In genomic region chr20:760751-761417, GRCh38 we compare ENCODE assay signal across 8 cellular contexts. TPM values are rescaled to one million over a fixed set of nuclear protein-coding genes. Genes with fewer than 3 reads are reported as not detected.
A peak's percentile ranks its signal among the peaks of the same experiment; 100 is the strongest.
DNase-seq lines count a peak whose midpoint lies in the region; ATAC-seq and TF ChIP-seq lines count a peak whose summit lies in the region.

No MANE protein-coding gene starts in this region.

- H3K4me3 Mint-ChIP-seq in effector memory CD8-positive, alpha-beta T cell, result no peak overlapping the region

- no peaks in the 10 kb centered on the region for H3K4me1 ChIP-seq in HEK293 (ENCODE audit: control insufficient read depth, insufficient read depth, low read length)
- H3K4me1 ChIP-seq in right cardiac atrium (ENCODE audit: control insufficient read depth, insufficient read depth, low read length), result no peaks in the 10 kb centered on the region

- CTCF ChIA-PET in HEK293 (lab: Yijun Ruan, JAX), result interaction anchor here (0.5 to 3.2 kb wide), 19 partner anchors 8 to 362 kb away, joined by 3 to 14 read pairs (median 4); partner anchors contain the start of gene SLC52A3

- intact Hi-C loops in right cardiac atrium (cut with DNase I), result no loop called here

- no peak overlapping the region for H3K27ac ChIP-seq in HEK293 (ENCODE audit: extremely low read depth, low read depth, low read length)
- H3K27ac ChIP-seq in right cardiac atrium (ENCODE audit: low read length), result no peak overlapping the region

- WGBS in right cardiac atrium, result 35% methylated on average over 44 of the region's 44 CpGs

- H3K9me3 ChIP-seq in HEK293 (ENCODE audit: control insufficient read depth, insufficient read depth, low read depth, low read length), result no peaks in the 10 kb centered on the region
- no peaks in the 10 kb centered on the region for H3K9me3 ChIP-seq in right cardiac atrium (ENCODE audit: control insufficient read depth, low read length)

- ATAC-seq in right cardiac atrium (peak; percentile 23 to 48), HG03039 (IDR thresholded peaks at IDR 0.05; ENCODE audit: unreplicated experiment) (no peak)
- no peak for ATAC-seq in effector memory CD8-positive, alpha-beta T cell (replicated peaks)

- TF ChIP-seq CTCF in HEK293 (tag by site-specific recombination; IDR thresholded peaks at IDR 0.05), result peak; percentile 93

- no peaks in the 10 kb centered on the region for H3K36me3 Mint-ChIP-seq in effector memory CD8-positive, alpha-beta T cell (ENCODE audit: insufficient read depth)

- DNase-seq in AG08395 (ENCODE audit: low spot score), result peak; percentile 39
- peak; percentile 26 for DNase-seq in activated T-cell treated with anti-CD3 and anti-CD28 coated beads, Interleukin-2, amount 50 U/mL, for 1 hour
- DNase-seq in right cardiac atrium, result peak in 2 of 3 donors; percentile 19 to 66
- DNase-seq in stimulated activated CD4-positive, alpha-beta T cell treated with anti-CD3 and anti-CD28 coated beads, TNF-alpha, amount 100 ng/mL, for 24 hours (ENCODE audit: low read depth in 3 of 3), result peak in 2 of 3 experiments; percentile 11 to 29
- no peak for DNase-seq in effector memory CD8-positive, alpha-beta T cell
- DNase-seq in T1000 (lab: John Stamatoyannopoulos, UW), result no peak

- H3K36me3 ChIP-seq in HEK293 (ENCODE audit: control insufficient read depth in 2 of 2, insufficient read depth in 1 of 2, low read length in 2 of 2), result no peaks in the 10 kb centered on the region

- POLR2A ChIA-PET in HEK293 (lab: Yijun Ruan, JAX), result no interaction called here

- H3K4me1 Mint-ChIP-seq in effector memory CD8-positive, alpha-beta T cell (ENCODE audit: low read depth in 2 of 2), result no peaks in the 10 kb centered on the region

- H3K4me3 ChIP-seq in HEK293 (ENCODE audit: low read depth, low read length), result no peak overlapping the region
- H3K4me3 ChIP-seq in right cardiac atrium (ENCODE audit: low read length), result no peak overlapping the region

- peaks cover 45 to 70% of the 10 kb centered on the region in 2 donors for H3K27me3 Mint-ChIP-seq in effector memory CD8-positive, alpha-beta T cell

- no peaks in the 10 kb centered on the region for H3K27me3 ChIP-seq in right cardiac atrium (ENCODE audit: control insufficient read depth, insufficient read depth)

- H3K27ac Mint-ChIP-seq in effector memory CD8-positive, alpha-beta T cell, result no peak overlapping the region

- no peaks in the 10 kb centered on the region for H3K9me3 Mint-ChIP-seq in effector memory CD8-positive, alpha-beta T cell

TF ChIP-seq in HEK293, 187 proteins besides CTCF, POLR2A, EP300 and RAD21 (continues in another document):
- TF ChIP-seq ZNF560 (tag by site-specific recombination; IDR thresholded peaks at IDR 0.05; ENCODE audit: borderline replicate concordance) (no peak), ZFP41 (tag by site-specific recombination; IDR thresholded peaks at IDR 0.05; ENCODE audit: borderline replicate concordance) (no peak), ZNF837 (tag by site-specific recombination; IDR thresholded peaks at IDR 0.05) (no peak), ZNF433 (tag by site-specific recombination; IDR thresholded peaks at IDR 0.05; ENCODE audit: low read depth) (no peak), ZNF624 (tag by site-specific recombination; IDR thresholded peaks at IDR 0.05) (no peak), ZNF341 (tag by site-specific recombination; IDR thresholded peaks at IDR 0.05; ENCODE audit: low read depth) (peak; percentile 60), ZNF629 (tag by site-specific recombination; IDR thresholded peaks at IDR 0.05) (peak; percentile 46), ZNF585B (tag by site-specific recombination; IDR thresholded peaks at IDR 0.05) (no peak), KLF1 (tag by site-specific recombination; IDR thresholded peaks at IDR 0.05) (peak; percentile 81), TRIM28 (IDR thresholded peaks at IDR 0.05; ENCODE audit: borderline replicate concordance, low read length) (no peak), ZNF175 (tag by site-specific recombination; IDR thresholded peaks at IDR 0.05) (no peak), GFI1B (tag by site-specific recombination; IDR thresholded peaks at IDR 0.05) (no peak), SCRT2 (tag by site-specific recombination; IDR thresholded peaks at IDR 0.05) (no peak), ZNF121 (tag by site-specific recombination; IDR thresholded peaks at IDR 0.05) (no peak), ZNF174 (tag by site-specific recombination; IDR thresholded peaks at IDR 0.05) (no peak), SP7 (tag by site-specific recombination; IDR thresholded peaks at IDR 0.05) (no peak), ZNF112 (tag by site-specific recombination; IDR thresholded peaks at IDR 0.05) (no peak), ZNF76 (tag by site-specific recombination; IDR thresholded peaks at IDR 0.05; ENCODE audit: borderline replicate concordance, low read depth) (no peak), YY1 (tag by site-specific recombination; IDR thresholded peaks at IDR 0.05) (no peak), ZNF24 (tag by site-specific recombination; IDR thresholded peaks at IDR 0.05) (no peak), ZNF140 (tag by site-specific recombination; IDR thresholded peaks at IDR 0.05) (no peak), KLF7 (tag by site-specific recombination; IDR thresholded peaks at IDR 0.05; ENCODE audit: borderline replicate concordance) (peak; percentile 90; the same call in 1 of the 2 replicates)
- TF ChIP-seq, protein P1, sequence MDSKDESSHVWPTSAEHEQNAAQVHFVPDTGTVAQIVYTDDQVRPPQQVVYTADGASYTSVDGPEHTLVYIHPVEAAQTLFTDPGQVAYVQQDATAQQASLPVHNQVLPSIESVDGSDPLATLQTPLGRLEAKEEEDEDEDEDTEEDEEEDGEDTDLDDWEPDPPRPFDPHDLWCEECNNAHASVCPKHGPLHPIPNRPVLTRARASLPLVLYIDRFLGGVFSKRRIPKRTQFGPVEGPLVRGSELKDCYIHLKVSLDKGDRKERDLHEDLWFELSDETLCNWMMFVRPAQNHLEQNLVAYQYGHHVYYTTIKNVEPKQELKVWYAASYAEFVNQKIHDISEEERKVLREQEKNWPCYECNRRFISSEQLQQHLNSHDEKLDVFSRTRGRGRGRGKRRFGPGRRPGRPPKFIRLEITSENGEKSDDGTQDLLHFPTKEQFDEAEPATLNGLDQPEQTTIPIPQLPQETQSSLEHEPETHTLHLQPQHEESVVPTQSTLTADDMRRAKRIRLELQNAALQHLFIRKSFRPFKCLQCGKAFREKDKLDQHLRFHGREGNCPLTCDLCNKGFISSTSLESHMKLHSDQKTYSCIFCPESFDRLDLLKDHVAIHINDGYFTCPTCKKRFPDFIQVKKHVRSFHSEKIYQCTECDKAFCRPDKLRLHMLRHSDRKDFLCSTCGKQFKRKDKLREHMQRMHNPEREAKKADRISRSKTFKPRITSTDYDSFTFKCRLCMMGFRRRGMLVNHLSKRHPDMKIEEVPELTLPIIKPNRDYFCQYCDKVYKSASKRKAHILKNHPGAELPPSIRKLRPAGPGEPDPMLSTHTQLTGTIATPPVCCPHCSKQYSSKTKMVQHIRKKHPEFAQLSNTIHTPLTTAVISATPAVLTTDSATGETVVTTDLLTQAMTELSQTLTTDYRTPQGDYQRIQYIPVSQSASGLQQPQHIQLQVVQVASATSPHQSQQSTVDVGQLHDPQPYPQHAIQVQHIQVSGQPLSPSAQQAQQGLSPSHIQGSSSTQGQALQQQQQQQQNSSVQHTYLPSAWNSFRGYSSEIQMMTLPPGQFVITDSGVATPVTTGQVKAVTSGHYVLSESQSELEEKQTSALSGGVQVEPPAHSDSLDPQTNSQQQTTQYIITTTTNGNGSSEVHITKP (tag by site-specific recombination; IDR thresholded peaks at IDR 0.05), result no peak
- TF ChIP-seq, protein P2, sequence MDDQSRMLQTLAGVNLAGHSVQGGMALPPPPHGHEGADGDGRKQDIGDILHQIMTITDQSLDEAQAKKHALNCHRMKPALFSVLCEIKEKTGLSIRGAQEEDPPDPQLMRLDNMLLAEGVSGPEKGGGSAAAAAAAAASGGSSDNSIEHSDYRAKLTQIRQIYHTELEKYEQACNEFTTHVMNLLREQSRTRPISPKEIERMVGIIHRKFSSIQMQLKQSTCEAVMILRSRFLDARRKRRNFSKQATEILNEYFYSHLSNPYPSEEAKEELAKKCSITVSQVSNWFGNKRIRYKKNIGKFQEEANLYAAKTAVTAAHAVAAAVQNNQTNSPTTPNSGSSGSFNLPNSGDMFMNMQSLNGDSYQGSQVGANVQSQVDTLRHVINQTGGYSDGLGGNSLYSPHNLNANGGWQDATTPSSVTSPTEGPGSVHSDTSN (CRISPR knock-in tag; IDR thresholded peaks at IDR 0.05), result no peak

RNA-seq across cellular contexts. Expression of gene SLC52A3, which starts 7.4 kb away (rescaled TPM):
- total RNA-seq in right cardiac atrium, result 1 to 10 TPM in 1 of 4 donors, under 1 TPM in 3; 0.48 to 1.4 (median 0.68) TPM
- 1.6 TPM for polyA plus RNA-seq in right cardiac atrium

Comparison
In these comparisons a context has a peak if more than half of its experiments do, and no peak if none do; other contexts are left out.
1. DNase-seq: peak in AG08395 (single experiment), activated T-cell treated with anti-CD3 and anti-CD28 coated beads, Interleukin-2, amount 50 U/mL, for 1 hour (single experiment), right cardiac atrium (2 of 3) and stimulated activated CD4-positive, alpha-beta T cell treated with anti-CD3 and anti-CD28 coated beads, TNF-alpha, amount 100 ng/mL, for 24 hours (2 of 3); none in effector memory CD8-positive, alpha-beta T cell (0 of 3) and T1000 (single experiment).
2. ATAC-seq: peak in right cardiac atrium (2 of 2); none in effector memory CD8-positive, alpha-beta T cell (single experiment) and HG03039 (single experiment).